In the genomic region with DNA sequence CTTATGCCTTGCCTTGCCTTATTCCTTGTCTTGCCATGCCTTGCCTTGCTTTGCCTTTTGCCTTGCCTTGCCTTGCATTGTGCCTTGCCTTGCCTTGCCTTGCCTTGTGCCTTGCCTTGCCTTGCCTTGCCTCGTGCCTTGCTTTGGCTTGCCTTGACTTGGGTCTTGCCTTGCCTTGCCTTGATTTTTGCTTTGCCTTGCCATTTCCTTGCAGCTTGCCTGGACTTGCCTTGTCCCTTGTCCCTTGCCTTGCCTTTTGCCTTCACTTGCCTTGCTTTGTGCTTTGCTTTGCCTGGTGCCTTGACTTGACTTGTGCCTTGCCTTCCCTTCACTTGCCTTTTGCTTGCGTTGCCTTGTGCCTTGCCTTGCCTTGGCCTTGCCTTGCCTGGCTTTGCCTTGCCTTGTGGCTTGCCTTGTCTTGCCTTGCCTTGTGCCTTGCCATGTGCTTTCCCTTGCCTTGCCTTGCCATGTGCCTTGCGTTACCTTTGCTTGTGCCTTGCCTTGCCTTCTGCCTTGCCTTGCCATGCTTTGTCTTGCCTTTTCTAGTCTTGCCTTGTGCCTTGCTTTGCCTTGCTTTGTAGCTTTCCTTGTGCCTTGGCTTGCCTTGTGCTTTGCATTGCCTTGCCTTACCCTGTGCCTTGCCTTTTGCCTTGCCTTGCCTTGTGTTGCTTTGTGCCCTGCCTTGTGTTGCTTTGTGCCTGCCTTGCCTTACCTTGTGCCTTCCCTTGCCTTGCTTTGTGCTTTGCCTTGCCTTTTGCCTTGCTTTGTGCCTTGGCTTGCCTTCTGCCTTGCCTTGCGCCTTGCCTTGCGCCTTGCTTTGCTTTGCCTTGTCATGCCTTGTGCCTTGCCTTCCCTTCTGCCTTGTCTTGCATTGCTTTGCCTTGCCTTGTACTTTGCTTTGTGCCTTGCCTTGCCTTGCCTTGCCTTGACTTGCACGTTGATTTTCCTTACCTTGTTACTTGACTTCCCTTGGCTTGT, we compare ENCODE assay signal across 18 cellular contexts.
"Had no signal": no experiment of that assay in that cellular context is flagged by ENCODE, and none has a peak within 500 bp of the region (broad histone marks: within the 10 kb centered on the region; RNA-seq: fewer than 3 reads in every experiment).

No MANE protein-coding gene starts in this region.

- H3K4me2 ChIP-seq: neural progenitor cell had no signal

- DNase-seq: cortex of kidney; effector memory CD4-positive, alpha-beta T cell; gastrocnemius medialis; glutamatergic neuron; islet precursor cell; mammary epithelial cell; occipital lobe; sigmoid colon; stimulated activated CD4-positive, alpha-beta T cell treated with anti-CD3 and anti-CD28 coated beads, Interleukin-12 subunit alpha, Interleukin-12 subunit beta, amount 100 ng/mL, for 4 hours; stimulated activated naive CD4-positive, alpha-beta T cell; upper lobe of left lung had no signal

- H3K27me3 ChIP-seq: esophagus muscularis mucosa, gastrocnemius medialis, neural progenitor cell, sigmoid colon, upper lobe of left lung had no signal

- H3K4me1 ChIP-seq: esophagus muscularis mucosa, gastrocnemius medialis, neural progenitor cell, parathyroid adenoma, prostate gland, sigmoid colon, upper lobe of left lung had no signal

- H3K36me3 ChIP-seq: esophagus muscularis mucosa, gastrocnemius medialis, neural progenitor cell, prostate gland, sigmoid colon, upper lobe of left lung had no signal

- H3K9me3 ChIP-seq: gastrocnemius medialis, prostate gland, sigmoid colon, upper lobe of left lung had no signal

- H3K27ac ChIP-seq: dorsolateral prefrontal cortex, epithelial cell of prostate, esophagus muscularis mucosa, gastrocnemius medialis, neural progenitor cell, parathyroid adenoma, prostate gland, sigmoid colon, skin epidermis, upper lobe of left lung had no signal

- H3K4me3 ChIP-seq: dorsolateral prefrontal cortex, esophagus muscularis mucosa, gastrocnemius medialis, neural progenitor cell, prostate gland, sigmoid colon, skin epidermis, upper lobe of left lung had no signal

- H2AFZ ChIP-seq: neural progenitor cell, parathyroid adenoma had no signal

- H3K79me2 ChIP-seq: parathyroid adenoma had no signal
